Comparison of ENCODE assay signal across 1 cellular context in genomic region chr10:98460837-98461499, GRCh38.
TF ChIP-seq lines count a peak whose summit lies in the region.

No MANE protein-coding gene starts in this region.

TF ChIP-seq in K562, 482 proteins besides CTCF, POLR2A, EP300 and RAD21 (continued from another document and continues in another):
- TF ChIP-seq KHSRP (IDR thresholded peaks at IDR 0.05) = peak; percentile 60; the same call in 1 of the 2 replicates
- no peak for TF ChIP-seq NR2C1 (IDR thresholded peaks at IDR 0.05)
- no peak for TF ChIP-seq NR2C1 (tag; IDR thresholded peaks at IDR 0.05)
- no peak for TF ChIP-seq ZNF12 (CRISPR knock-in tag; IDR thresholded peaks at IDR 0.05)
- TF ChIP-seq, protein P1, sequence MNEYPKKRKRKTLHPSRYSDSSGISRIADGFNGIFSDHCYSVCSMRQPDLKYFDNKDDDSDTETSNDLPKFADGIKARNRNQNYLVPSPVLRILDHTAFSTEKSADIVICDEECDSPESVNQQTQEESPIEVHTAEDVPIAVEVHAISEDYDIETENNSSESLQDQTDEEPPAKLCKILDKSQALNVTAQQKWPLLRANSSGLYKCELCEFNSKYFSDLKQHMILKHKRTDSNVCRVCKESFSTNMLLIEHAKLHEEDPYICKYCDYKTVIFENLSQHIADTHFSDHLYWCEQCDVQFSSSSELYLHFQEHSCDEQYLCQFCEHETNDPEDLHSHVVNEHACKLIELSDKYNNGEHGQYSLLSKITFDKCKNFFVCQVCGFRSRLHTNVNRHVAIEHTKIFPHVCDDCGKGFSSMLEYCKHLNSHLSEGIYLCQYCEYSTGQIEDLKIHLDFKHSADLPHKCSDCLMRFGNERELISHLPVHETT (CRISPR knock-in tag; conservative IDR thresholded peaks at IDR 0.05 in 1 of 2, IDR thresholded peaks at IDR 0.05 in 1 of 2) = peak in 1 of 2 experiments; percentile 60; a peak in 1 of 4 replicates
- TF ChIP-seq MYC (IDR thresholded peaks at IDR 0.05; ENCODE audit: low read depth, low read length) = peak; percentile 58
- no peak for TF ChIP-seq MYC (CRISPR knock-in tag; IDR thresholded peaks at IDR 0.05; ENCODE audit: borderline replicate concordance, low read depth)
- TF ChIP-seq C11orf30 (IDR thresholded peaks at IDR 0.05; ENCODE audit: low read depth) = peak; percentile 82
- TF ChIP-seq CREB1 (IDR thresholded peaks at IDR 0.05) = peak; percentile 76
- TF ChIP-seq CREB1 (CRISPR knock-in tag; IDR thresholded peaks at IDR 0.05) = peak; percentile 22; the same call in 1 of the 2 replicates
- peak; percentile 68 for TF ChIP-seq NEUROD1 (IDR thresholded peaks at IDR 0.05; ENCODE audit: borderline replicate concordance, low read depth, low read length, partially characterized antibody)
- TF ChIP-seq RNF219 (CRISPR knock-in tag; IDR thresholded peaks at IDR 0.05) = no peak
- TF ChIP-seq ZNF589 (CRISPR knock-in tag; IDR thresholded peaks at IDR 0.05; ENCODE audit: low read depth) = peak; percentile 91
- 0 out of 2 replicates have a peak, but pooled peaks have one; percentile 29 for TF ChIP-seq RUNX1 (IDR thresholded peaks at IDR 0.05; ENCODE audit: low read depth)
- peak; percentile 90 for TF ChIP-seq MEIS2 (IDR thresholded peaks at IDR 0.05; ENCODE audit: partially characterized antibody)
- TF ChIP-seq MECOM (CRISPR knock-in tag; IDR thresholded peaks at IDR 0.05) = no peak
- no peak for TF ChIP-seq ZNF695 (CRISPR knock-in tag; IDR thresholded peaks at IDR 0.05)
- TF ChIP-seq MEF2D (tag; conservative IDR thresholded peaks at IDR 0.05; ENCODE audit: low read depth) = peak; percentile 61
- no peak for TF ChIP-seq ZNF444 (CRISPR knock-in tag; IDR thresholded peaks at IDR 0.05)
- peak; percentile 100 for TF ChIP-seq SOX6 (IDR thresholded peaks at IDR 0.05)
- TF ChIP-seq TAL1 (IDR thresholded peaks at IDR 0.05) = peak; percentile 90
- 0 out of 2 replicates have a peak, but pooled peaks have one; percentile 42 for TF ChIP-seq ZNF311 (CRISPR knock-in tag; IDR thresholded peaks at IDR 0.05)
- peak; percentile 12; the same call in 1 of the 2 replicates for TF ChIP-seq ELF1 (tag; IDR thresholded peaks at IDR 0.05)
- TF ChIP-seq ARID1B (IDR thresholded peaks at IDR 0.05) = peak; percentile 97
- TF ChIP-seq, protein P2, sequence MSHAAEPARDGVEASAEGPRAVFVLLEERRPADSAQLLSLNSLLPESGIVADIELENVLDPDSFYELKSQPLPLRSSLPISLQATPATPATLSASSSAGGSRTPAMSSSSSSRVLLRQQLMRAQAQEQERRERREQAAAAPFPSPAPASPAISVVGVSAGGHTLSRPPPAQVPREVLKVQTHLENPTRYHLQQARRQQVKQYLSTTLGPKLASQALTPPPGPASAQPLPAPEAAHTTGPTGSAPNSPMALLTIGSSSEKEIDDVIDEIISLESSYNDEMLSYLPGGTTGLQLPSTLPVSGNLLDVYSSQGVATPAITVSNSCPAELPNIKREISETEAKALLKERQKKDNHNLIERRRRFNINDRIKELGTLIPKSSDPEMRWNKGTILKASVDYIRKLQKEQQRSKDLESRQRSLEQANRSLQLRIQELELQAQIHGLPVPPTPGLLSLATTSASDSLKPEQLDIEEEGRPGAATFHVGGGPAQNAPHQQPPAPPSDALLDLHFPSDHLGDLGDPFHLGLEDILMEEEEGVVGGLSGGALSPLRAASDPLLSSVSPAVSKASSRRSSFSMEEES (CRISPR knock-in tag; IDR thresholded peaks at IDR 0.05) = no peak
- no peak for TF ChIP-seq NFE2L1 (tag; IDR thresholded peaks at IDR 0.05; ENCODE audit: borderline replicate concordance, low read depth)
- TF ChIP-seq BCL6 (CRISPR knock-in tag; IDR thresholded peaks at IDR 0.05) = no peak
- TF ChIP-seq HDAC1 (IDR thresholded peaks at IDR 0.05) = peak in 1 of 2 experiments; percentile 88; a peak in 2 of 4 replicates
- TF ChIP-seq NFIC (IDR thresholded peaks at IDR 0.05) = peak; percentile 99
- TF ChIP-seq ID3 (CRISPR knock-in tag; IDR thresholded peaks at IDR 0.05) = no peak
- TF ChIP-seq ID3 (tag; IDR thresholded peaks at IDR 0.05) = peak; percentile 83; the same call in 1 of the 2 replicates
- no peak for TF ChIP-seq IFI16 (CRISPR knock-in tag; IDR thresholded peaks at IDR 0.05)
- TF ChIP-seq MAFK (IDR thresholded peaks at IDR 0.05; ENCODE audit: low read length) = peak; percentile 79
- TF ChIP-seq ESRRA (IDR thresholded peaks at IDR 0.05; ENCODE audit: borderline replicate concordance, low read depth) = peak; percentile 87
- TF ChIP-seq, protein P3, sequence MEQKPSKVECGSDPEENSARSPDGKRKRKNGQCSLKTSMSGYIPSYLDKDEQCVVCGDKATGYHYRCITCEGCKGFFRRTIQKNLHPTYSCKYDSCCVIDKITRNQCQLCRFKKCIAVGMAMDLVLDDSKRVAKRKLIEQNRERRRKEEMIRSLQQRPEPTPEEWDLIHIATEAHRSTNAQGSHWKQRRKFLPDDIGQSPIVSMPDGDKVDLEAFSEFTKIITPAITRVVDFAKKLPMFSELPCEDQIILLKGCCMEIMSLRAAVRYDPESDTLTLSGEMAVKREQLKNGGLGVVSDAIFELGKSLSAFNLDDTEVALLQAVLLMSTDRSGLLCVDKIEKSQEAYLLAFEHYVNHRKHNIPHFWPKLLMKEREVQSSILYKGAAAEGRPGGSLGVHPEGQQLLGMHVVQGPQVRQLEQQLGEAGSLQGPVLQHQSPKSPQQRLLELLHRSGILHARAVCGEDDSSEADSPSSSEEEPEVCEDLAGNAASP (IDR thresholded peaks at IDR 0.05) = no peak
- TF ChIP-seq TCF3 (CRISPR knock-in tag; IDR thresholded peaks at IDR 0.05) = peak; percentile 88
- no peak for TF ChIP-seq KLF6 (CRISPR knock-in tag; IDR thresholded peaks at IDR 0.05; ENCODE audit: borderline replicate concordance)
- peak; percentile 89 for TF ChIP-seq CTBP1 (IDR thresholded peaks at IDR 0.05; ENCODE audit: borderline replicate concordance)
- TF ChIP-seq THRAP3 (IDR thresholded peaks at IDR 0.05; ENCODE audit: borderline replicate concordance) = no peak
- TF ChIP-seq EZH2 (IDR thresholded peaks at IDR 0.05; ENCODE audit: borderline replicate concordance, low read depth, low read length) = no peak
- TF ChIP-seq, protein P4, sequence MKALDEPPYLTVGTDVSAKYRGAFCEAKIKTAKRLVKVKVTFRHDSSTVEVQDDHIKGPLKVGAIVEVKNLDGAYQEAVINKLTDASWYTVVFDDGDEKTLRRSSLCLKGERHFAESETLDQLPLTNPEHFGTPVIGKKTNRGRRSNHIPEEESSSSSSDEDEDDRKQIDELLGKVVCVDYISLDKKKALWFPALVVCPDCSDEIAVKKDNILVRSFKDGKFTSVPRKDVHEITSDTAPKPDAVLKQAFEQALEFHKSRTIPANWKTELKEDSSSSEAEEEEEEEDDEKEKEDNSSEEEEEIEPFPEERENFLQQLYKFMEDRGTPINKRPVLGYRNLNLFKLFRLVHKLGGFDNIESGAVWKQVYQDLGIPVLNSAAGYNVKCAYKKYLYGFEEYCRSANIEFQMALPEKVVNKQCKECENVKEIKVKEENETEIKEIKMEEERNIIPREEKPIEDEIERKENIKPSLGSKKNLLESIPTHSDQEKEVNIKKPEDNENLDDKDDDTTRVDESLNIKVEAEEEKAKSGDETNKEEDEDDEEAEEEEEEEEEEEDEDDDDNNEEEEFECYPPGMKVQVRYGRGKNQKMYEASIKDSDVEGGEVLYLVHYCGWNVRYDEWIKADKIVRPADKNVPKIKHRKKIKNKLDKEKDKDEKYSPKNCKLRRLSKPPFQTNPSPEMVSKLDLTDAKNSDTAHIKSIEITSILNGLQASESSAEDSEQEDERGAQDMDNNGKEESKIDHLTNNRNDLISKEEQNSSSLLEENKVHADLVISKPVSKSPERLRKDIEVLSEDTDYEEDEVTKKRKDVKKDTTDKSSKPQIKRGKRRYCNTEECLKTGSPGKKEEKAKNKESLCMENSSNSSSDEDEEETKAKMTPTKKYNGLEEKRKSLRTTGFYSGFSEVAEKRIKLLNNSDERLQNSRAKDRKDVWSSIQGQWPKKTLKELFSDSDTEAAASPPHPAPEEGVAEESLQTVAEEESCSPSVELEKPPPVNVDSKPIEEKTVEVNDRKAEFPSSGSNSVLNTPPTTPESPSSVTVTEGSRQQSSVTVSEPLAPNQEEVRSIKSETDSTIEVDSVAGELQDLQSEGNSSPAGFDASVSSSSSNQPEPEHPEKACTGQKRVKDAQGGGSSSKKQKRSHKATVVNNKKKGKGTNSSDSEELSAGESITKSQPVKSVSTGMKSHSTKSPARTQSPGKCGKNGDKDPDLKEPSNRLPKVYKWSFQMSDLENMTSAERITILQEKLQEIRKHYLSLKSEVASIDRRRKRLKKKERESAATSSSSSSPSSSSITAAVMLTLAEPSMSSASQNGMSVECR (CRISPR knock-in tag; IDR thresholded peaks at IDR 0.05) = peak; percentile 76
- TF ChIP-seq, protein P5, sequence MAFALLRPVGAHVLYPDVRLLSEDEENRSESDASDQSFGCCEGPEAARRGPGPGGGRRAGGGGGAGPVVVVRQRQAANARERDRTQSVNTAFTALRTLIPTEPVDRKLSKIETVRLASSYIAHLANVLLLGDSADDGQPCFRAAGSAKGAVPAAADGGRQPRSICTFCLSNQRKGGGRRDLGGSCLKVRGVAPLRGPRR (CRISPR knock-in tag; IDR thresholded peaks at IDR 0.05) = 0 out of 2 replicates have a peak, but pooled peaks have one; percentile 5
- TF ChIP-seq TRIM28 (IDR thresholded peaks at IDR 0.05) = no peak
- no peak for TF ChIP-seq SREBF2 (CRISPR knock-in tag; IDR thresholded peaks at IDR 0.05)
- TF ChIP-seq ZNF75A (CRISPR knock-in tag; IDR thresholded peaks at IDR 0.05) = no peak
- no peak for TF ChIP-seq ZFP91 (CRISPR knock-in tag; IDR thresholded peaks at IDR 0.05)
- 0 out of 2 replicates have a peak, but pooled peaks have one; percentile 37 for TF ChIP-seq RAD51 (IDR thresholded peaks at IDR 0.05; ENCODE audit: borderline replicate concordance, low read depth)
- peak; percentile 92 for TF ChIP-seq MTA1 (IDR thresholded peaks at IDR 0.05; ENCODE audit: borderline replicate concordance)
- TF ChIP-seq TEAD4 (IDR thresholded peaks at IDR 0.05; ENCODE audit: low read length) = peak; percentile 93
- TF ChIP-seq TEAD4 (CRISPR knock-in tag; IDR thresholded peaks at IDR 0.05; ENCODE audit: borderline replicate concordance) = no peak
- TF ChIP-seq, protein P6, sequence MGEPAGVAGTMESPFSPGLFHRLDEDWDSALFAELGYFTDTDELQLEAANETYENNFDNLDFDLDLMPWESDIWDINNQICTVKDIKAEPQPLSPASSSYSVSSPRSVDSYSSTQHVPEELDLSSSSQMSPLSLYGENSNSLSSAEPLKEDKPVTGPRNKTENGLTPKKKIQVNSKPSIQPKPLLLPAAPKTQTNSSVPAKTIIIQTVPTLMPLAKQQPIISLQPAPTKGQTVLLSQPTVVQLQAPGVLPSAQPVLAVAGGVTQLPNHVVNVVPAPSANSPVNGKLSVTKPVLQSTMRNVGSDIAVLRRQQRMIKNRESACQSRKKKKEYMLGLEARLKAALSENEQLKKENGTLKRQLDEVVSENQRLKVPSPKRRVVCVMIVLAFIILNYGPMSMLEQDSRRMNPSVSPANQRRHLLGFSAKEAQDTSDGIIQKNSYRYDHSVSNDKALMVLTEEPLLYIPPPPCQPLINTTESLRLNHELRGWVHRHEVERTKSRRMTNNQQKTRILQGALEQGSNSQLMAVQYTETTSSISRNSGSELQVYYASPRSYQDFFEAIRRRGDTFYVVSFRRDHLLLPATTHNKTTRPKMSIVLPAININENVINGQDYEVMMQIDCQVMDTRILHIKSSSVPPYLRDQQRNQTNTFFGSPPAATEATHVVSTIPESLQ (CRISPR knock-in tag; IDR thresholded peaks at IDR 0.05) = no peak
- TF ChIP-seq ZKSCAN1 (IDR thresholded peaks at IDR 0.05; ENCODE audit: low read depth, low read length) = peak; percentile 27; the same call in 1 of the 2 replicates
- TF ChIP-seq RBM22 (IDR thresholded peaks at IDR 0.05; ENCODE audit: low read depth, low read length, poor library complexity, severe bottlenecking) = no peak
- no peak for TF ChIP-seq YY1 (IDR thresholded peaks at IDR 0.05; ENCODE audit: borderline replicate concordance in 1 of 3, control insufficient read depth in 1 of 3, extremely low read depth in 1 of 3, insufficient read depth in 3 of 3, insufficient read length in 1 of 3, insufficient replicate concordance in 2 of 3, low read depth in 1 of 3, low read length in 2 of 3)
- TF ChIP-seq VEZF1 (CRISPR knock-in tag; IDR thresholded peaks at IDR 0.05) = peak; percentile 87
